Comparison of ENCODE assay signal across 16 cellular contexts in genomic region chr9:109423877-109424276, GRCh38.
DNase-seq lines count a peak whose midpoint lies in the region; ATAC-seq and TF ChIP-seq lines count a peak whose summit lies in the region.
"Had no signal": no experiment of that assay in that cellular context is flagged by ENCODE, and none has a peak within 500 bp of the region (broad histone marks: within the 10 kb centered on the region; RNA-seq: fewer than 3 reads in every experiment).

No MANE protein-coding gene starts in this region.

- WGBS in heart right ventricle, 2 donors = 86 to 87% methylated on average over 1 of the region's 1 CpG

- CTCF ChIA-PET in activated CD8-positive, alpha-beta T cell treated with anti-CD3 and anti-CD28 coated beads for 36 hours (lab: Charles Lee) = interaction anchor here (0.6 to 4.8 kb wide), 2 partner anchors 12 to 46 kb away, joined by 3 to 18 read pairs; no protein-coding TSS in a partner anchor

- intact Hi-C loops in heart right ventricle (cut with DNase I) (loop anchor here in 2 of 10 donors (5.0 kb wide), 1 partner anchor 48 kb away; no protein-coding TSS in a partner anchor), Right ventricle myocardium inferior (cut with DNase I) (loop anchor here (5.0 kb wide), 1 partner anchor 48 kb away; no protein-coding TSS in a partner anchor)
- intact Hi-C loops in activated CD8-positive, alpha-beta T cell treated with anti-CD3 and anti-CD28 coated beads for 36 hours (cut with micrococcal nuclease) = no loop called here

- no peaks in the 10 kb centered on the region for H3K9me3 Mint-ChIP-seq in activated CD8-positive, alpha-beta T cell treated with anti-CD3 and anti-CD28 coated beads for 36 hours
- no peaks in the 10 kb centered on the region for H3K9me3 Mint-ChIP-seq in endothelial cell (ENCODE audit: unreplicated experiment)
- H3K9me3 Mint-ChIP-seq: CD14-positive monocyte; CD8-positive, alpha-beta T cell; HFFc6 had no signal

- no peak overlapping the region for H3K4me3 ChIP-seq in heart right ventricle
- no peak overlapping the region for H3K4me3 ChIP-seq in skeletal muscle tissue (ENCODE audit: low read length in 3 of 3)

- TF ChIP-seq CTCF in heart right ventricle (IDR thresholded peaks at IDR 0.05) (no peak), VCaP (conservative IDR thresholded peaks at IDR 0.05) (no peak), endothelial cell (IDR thresholded peaks at IDR 0.05; ENCODE audit: unreplicated experiment) (no peak)
- TF ChIP-seq CTCF in activated CD8-positive, alpha-beta T cell treated with anti-CD3 and anti-CD28 coated beads for 36 hours (IDR thresholded peaks at IDR 0.05) = no peak

- no peak overlapping the region for H3K4me3 Mint-ChIP-seq in activated CD8-positive, alpha-beta T cell treated with anti-CD3 and anti-CD28 coated beads for 36 hours
- no peak overlapping the region for H3K4me3 Mint-ChIP-seq in endothelial cell (ENCODE audit: unreplicated experiment)
- H3K4me3 Mint-ChIP-seq: B cell; CD14-positive monocyte; CD8-positive, alpha-beta T cell; HFFc6 had no signal

- H3K4me1 ChIP-seq in heart right ventricle (peaks cover 0 to 50% (median 14%) of the 10 kb centered on the region in 9 donors), skeletal muscle tissue (ENCODE audit: control insufficient read depth in 3 of 3, insufficient read depth in 3 of 3, low read length in 3 of 3) (peaks cover 12 to 44% (median 32%) of the 10 kb centered on the region in 3 donors)

- no peaks in the 10 kb centered on the region for H3K27me3 ChIP-seq in heart right ventricle
- H3K27me3 ChIP-seq in skeletal muscle tissue (ENCODE audit: control insufficient read depth in 3 of 3, insufficient read depth in 3 of 3, low read length in 3 of 3) = no peaks in the 10 kb centered on the region

- H3K4me1 Mint-ChIP-seq in activated CD8-positive, alpha-beta T cell treated with anti-CD3 and anti-CD28 coated beads for 36 hours (ENCODE audit: low read depth) = peaks cover 1% of the 10 kb centered on the region
- H3K4me1 Mint-ChIP-seq in endothelial cell (ENCODE audit: unreplicated experiment) = no peaks in the 10 kb centered on the region
- H3K4me1 Mint-ChIP-seq: CD14-positive monocyte had no signal

- no peak overlapping the region for H3K27ac Mint-ChIP-seq in activated CD8-positive, alpha-beta T cell treated with anti-CD3 and anti-CD28 coated beads for 36 hours
- no peak overlapping the region for H3K27ac Mint-ChIP-seq in endothelial cell (ENCODE audit: unreplicated experiment)
- H3K27ac Mint-ChIP-seq: B cell; CD8-positive, alpha-beta T cell; HFFc6 had no signal

- H3K27ac ChIP-seq in heart right ventricle (peak overlapping the region in 7 of 10 donors; percentile 15 to 92 (median 55)), VCaP (peak overlapping the region; percentile 93), skeletal muscle tissue (ENCODE audit: low read depth, low read length) (peak overlapping the region; percentile 92), caudate nucleus (ENCODE audit: low read depth, low read length) (no peak overlapping the region)

- H3K36me3 Mint-ChIP-seq in activated CD8-positive, alpha-beta T cell treated with anti-CD3 and anti-CD28 coated beads for 36 hours (ENCODE audit: low read depth) = no peaks in the 10 kb centered on the region
- H3K36me3 Mint-ChIP-seq in endothelial cell (ENCODE audit: low read depth, unreplicated experiment) = no peaks in the 10 kb centered on the region
- H3K36me3 Mint-ChIP-seq: CD14-positive monocyte; CD8-positive, alpha-beta T cell had no signal

- peak in 4 of 8 donors; percentile 29 to 41 (median 33) for ATAC-seq in heart right ventricle
- no peak for ATAC-seq in Right ventricle myocardium inferior
- no peak for ATAC-seq in activated CD8-positive, alpha-beta T cell treated with anti-CD3 and anti-CD28 coated beads for 36 hours
- ATAC-seq: CD8-positive, alpha-beta T cell had no signal

- no peak overlapping the region for H3K9ac ChIP-seq in skeletal muscle tissue (ENCODE audit: low read depth in 1 of 3, low read length in 3 of 3)

- H3K27me3 Mint-ChIP-seq in activated CD8-positive, alpha-beta T cell treated with anti-CD3 and anti-CD28 coated beads for 36 hours = peaks cover 5% of the 10 kb centered on the region
- H3K27me3 Mint-ChIP-seq in endothelial cell (ENCODE audit: unreplicated experiment) = peaks cover 2% of the 10 kb centered on the region

- H3K9me3 ChIP-seq in heart right ventricle (no peaks in the 10 kb centered on the region), skeletal muscle tissue (ENCODE audit: control insufficient read depth in 3 of 3, low read length in 3 of 3) (no peaks in the 10 kb centered on the region)

- POLR2A ChIA-PET in activated CD8-positive, alpha-beta T cell treated with anti-CD3 and anti-CD28 coated beads for 36 hours (lab: Charles Lee) = no interaction called here

- DNase-seq in heart right ventricle = no peak
- DNase-seq in Right ventricle myocardium inferior (ENCODE audit: missing footprints) = no peak
- DNase-seq in myocyte (ENCODE audit: low read depth) = peak; percentile 22
- DNase-seq in activated CD8-positive, alpha-beta T cell treated with anti-CD3 and anti-CD28 coated beads for 36 hours = no peak
- DNase-seq in endothelial cell (ENCODE audit: low spot score) = no peak
- no peak for DNase-seq in caudate nucleus (lab: John Stamatoyannopoulos, UW)
- DNase-seq: CD8-positive, alpha-beta T cell; COR-L47; DND-41; GDM1; HCEC 1CT; HFFc6 had no signal

- H3K36me3 ChIP-seq in heart right ventricle (peaks cover 0 to 12% (median 0%) of the 10 kb centered on the region in 9 donors), skeletal muscle tissue (ENCODE audit: control insufficient read depth in 3 of 3, insufficient read depth in 3 of 3, low read length in 3 of 3) (peaks cover 2 to 15% (median 7%) of the 10 kb centered on the region in 3 donors)
